Comparison of ENCODE assay signal across 22 cellular contexts in genomic region chr19:42003506-42004294, GRCh38. TPM values are rescaled to one million over a fixed set of nuclear protein-coding genes. Genes with fewer than 3 reads are reported as not detected.
"Had no signal": no experiment of that assay in that cellular context is flagged by ENCODE, and none has a peak within 500 bp of the region (broad histone marks: within the 10 kb centered on the region; RNA-seq: fewer than 3 reads in every experiment).

No MANE protein-coding gene starts in this region.

- H3K9me3 ChIP-seq: left lung, ovary, prostate gland, spleen, testis, uterus had no signal

- H3K4me3 ChIP-seq: left lung, ovary, prostate gland, spleen, testis, uterus had no signal

- H3K27ac ChIP-seq: left lung, ovary, prostate gland, spleen, testis, uterus had no signal

- H3K4me1 ChIP-seq: left lung, prostate gland, testis, uterus had no signal

- H3K36me3 ChIP-seq: left lung, ovary, prostate gland, spleen, uterus had no signal

- DNase-seq: activated CD4-positive, alpha-beta memory T cell treated with anti-CD3 and anti-CD28 coated beads for 36 hours; activated CD4-positive, alpha-beta T cell treated with anti-CD3 and anti-CD28 coated beads for 48 hours; activated naive CD4-positive, alpha-beta T cell treated with Interleukin-2 at 50 U/mL for 16 hours; activated naive CD8-positive, alpha-beta T cell treated with anti-CD3 and anti-CD28 coated beads for 36 hours; activated T-cell treated with anti-CD3 and anti-CD28 coated beads, Interleukin-2, amount 50 U/mL, for 48 hours; effector CD4-positive, alpha-beta T cell; foreskin melanocyte; hippocampal formation; kidney glomerular epithelial cell; naive thymus-derived CD8-positive, alpha-beta T cell; ovary; spleen; stimulated activated CD4-positive, alpha-beta T cell treated with anti-CD3 and anti-CD28 coated beads, Interleukin-4, amount 100 ng/mL, for 1 hour; stimulated activated naive CD4-positive, alpha-beta T cell; testis; trophoblast cell; uterus had no signal

- H3K27me3 ChIP-seq: ovary, testis, uterus had no signal

- ATAC-seq: left lung; naive thymus-derived CD8-positive, alpha-beta T cell had no signal

RNA-seq across cellular contexts. Expression of gene ATP1A3, which starts 9.7 kb away (rescaled TPM):
- total RNA-seq: bronchial epithelial cell, left lung, lung microvascular endothelial cell, mesothelial cell of epicardium had no signal
